Comparison of ENCODE assay signal across 1 cellular context in genomic region chr9:130453487-130453886, GRCh38.
TF ChIP-seq lines count a peak whose summit lies in the region.

No MANE protein-coding gene starts in this region.

TF ChIP-seq in HepG2, 621 proteins besides CTCF, POLR2A, EP300 and RAD21 (continued from another document):
- TF ChIP-seq FOXJ3 (CRISPR knock-in tag; IDR thresholded peaks at IDR 0.05; ENCODE audit: borderline replicate concordance) (no peak), KAT2B (IDR thresholded peaks at IDR 0.05; ENCODE audit: borderline replicate concordance, low read depth, low read length) (no peak), CAMTA2 (CRISPR knock-in tag; IDR thresholded peaks at IDR 0.05; ENCODE audit: borderline replicate concordance) (no peak), KLF6 (CRISPR knock-in tag; IDR thresholded peaks at IDR 0.05) (no peak), ZNF235 (CRISPR knock-in tag; IDR thresholded peaks at IDR 0.05; ENCODE audit: borderline replicate concordance) (no peak), KLF11 (CRISPR knock-in tag; IDR thresholded peaks at IDR 0.05) (no peak), ZNF292 (CRISPR knock-in tag; IDR thresholded peaks at IDR 0.05; ENCODE audit: borderline replicate concordance, low read depth) (peak; percentile 49; the same call in 1 of the 2 replicates), ZNF331 (CRISPR knock-in tag; IDR thresholded peaks at IDR 0.05) (peak; percentile 47; the same call in 1 of the 2 replicates), RXRB (CRISPR knock-in tag; IDR thresholded peaks at IDR 0.05; ENCODE audit: borderline replicate concordance) (0 out of 2 replicates have a peak, but pooled peaks have one; percentile 28), ARNTL (CRISPR knock-in tag; IDR thresholded peaks at IDR 0.05) (no peak), SAP130 (CRISPR knock-in tag; IDR thresholded peaks at IDR 0.05; ENCODE audit: low read depth) (peak; percentile 46; the same call in 1 of the 2 replicates), ZZZ3 (CRISPR knock-in tag; IDR thresholded peaks at IDR 0.05; ENCODE audit: borderline replicate concordance) (no peak), SPEN (CRISPR knock-in tag; IDR thresholded peaks at IDR 0.05; ENCODE audit: low read depth) (peak; percentile 31; the same call in 1 of the 2 replicates), TAF15 (IDR thresholded peaks at IDR 0.05; ENCODE audit: low read depth, low read length, poor library complexity, severe bottlenecking) (no peak), KDM2A (CRISPR knock-in tag; IDR thresholded peaks at IDR 0.05; ENCODE audit: borderline replicate concordance, low read depth) (no peak), SALL1 (CRISPR knock-in tag; IDR thresholded peaks at IDR 0.05) (peak; percentile 39), ZNF660 (CRISPR knock-in tag; IDR thresholded peaks at IDR 0.05; ENCODE audit: borderline replicate concordance, low read depth) (no peak), FIP1L1 (IDR thresholded peaks at IDR 0.05; ENCODE audit: borderline replicate concordance, insufficient read depth, low read depth, low read length) (no peak), KLF15 (CRISPR knock-in tag; IDR thresholded peaks at IDR 0.05; ENCODE audit: borderline replicate concordance) (no peak), HNF4A (CRISPR knock-in tag; IDR thresholded peaks at IDR 0.05) (peak; percentile 62), STAG1 (CRISPR knock-in tag; IDR thresholded peaks at IDR 0.05) (0 out of 2 replicates have a peak, but pooled peaks have one; percentile 5), SOX5 (CRISPR knock-in tag; IDR thresholded peaks at IDR 0.05; ENCODE audit: borderline replicate concordance) (no peak), ZBTB7A (CRISPR knock-in tag; IDR thresholded peaks at IDR 0.05) (0 out of 2 replicates have a peak, but pooled peaks have one; percentile 11), RFX3 (CRISPR knock-in tag; IDR thresholded peaks at IDR 0.05) (no peak), FOXO1 (CRISPR knock-in tag; IDR thresholded peaks at IDR 0.05) (no peak), BCL6 (CRISPR knock-in tag; IDR thresholded peaks at IDR 0.05) (peak; percentile 54), HOXA7 (CRISPR knock-in tag; IDR thresholded peaks at IDR 0.05) (no peak), ZNF777 (CRISPR knock-in tag; IDR thresholded peaks at IDR 0.05) (no peak), ZNF501 (CRISPR knock-in tag; IDR thresholded peaks at IDR 0.05) (no peak), PREB (CRISPR knock-in tag; IDR thresholded peaks at IDR 0.05) (no peak), KDM5A (IDR thresholded peaks at IDR 0.05; ENCODE audit: borderline replicate concordance, low read length) (no peak), NCOA5 (CRISPR knock-in tag; IDR thresholded peaks at IDR 0.05) (no peak), AGO1 (IDR thresholded peaks at IDR 0.05; ENCODE audit: low read depth, low read length, poor library complexity, severe bottlenecking) (no peak), ZNF709 (CRISPR knock-in tag; IDR thresholded peaks at IDR 0.05) (no peak), ZBTB43 (CRISPR knock-in tag; conservative IDR thresholded peaks at IDR 0.05) (no peak), CCDC6 (CRISPR knock-in tag; IDR thresholded peaks at IDR 0.05) (no peak), ZNF687 (CRISPR knock-in tag; IDR thresholded peaks at IDR 0.05) (peak; percentile 63), ETV5 (CRISPR knock-in tag; IDR thresholded peaks at IDR 0.05; ENCODE audit: borderline replicate concordance) (no peak; the same call in 1 of the 2 replicates), ZSCAN30 (CRISPR knock-in tag; IDR thresholded peaks at IDR 0.05) (no peak)
TF ChIP-seq in HepG2: peak in this region for 23.
